ENCODE assay signal across 9 cellular contexts in the genomic region with DNA sequence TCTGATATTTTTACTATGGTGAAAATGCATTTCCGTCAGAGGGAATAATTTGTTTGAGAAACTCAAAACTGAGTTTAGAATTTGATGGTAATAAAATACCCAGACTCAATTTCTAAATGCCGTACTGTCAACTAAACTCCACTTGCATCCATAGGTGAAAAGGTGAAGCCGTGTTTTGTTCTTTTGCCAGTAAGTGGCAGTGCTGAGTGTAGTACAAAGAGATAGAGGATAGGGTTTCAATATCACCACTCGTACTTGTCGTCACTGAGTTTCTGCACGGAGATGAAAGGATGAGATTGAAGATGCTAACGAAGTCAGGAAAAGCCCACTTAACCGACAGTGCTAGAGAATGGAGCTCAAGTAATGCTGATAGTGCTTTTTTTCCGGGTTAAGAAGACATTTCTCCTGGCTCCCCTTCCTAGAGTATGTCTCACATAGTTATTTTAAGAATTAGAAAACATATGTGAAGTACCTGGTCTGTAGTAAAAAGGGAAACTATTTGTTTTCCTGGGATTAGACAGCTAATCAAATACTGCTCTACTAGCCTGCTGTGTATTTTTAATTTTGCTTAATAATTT.
DNase-seq lines count a peak whose midpoint lies in the region; ATAC-seq and TF ChIP-seq lines count a peak whose summit lies in the region.
"Had no signal": no experiment of that assay in that cellular context is flagged by ENCODE, and none has a peak within 500 bp of the region (broad histone marks: within the 10 kb centered on the region; RNA-seq: fewer than 3 reads in every experiment).

No MANE protein-coding gene starts in this region.

- peak; percentile 50 to 70 for ATAC-seq in activated T-cell treated with anti-CD3 and anti-CD28 coated beads, Interleukin-2, amount 50 U/mL, for 72 hours (replicated peaks in 1 of 2)
- peak; percentile 62 for ATAC-seq in HG03469 (IDR thresholded peaks at IDR 0.05; ENCODE audit: unreplicated experiment)
- ATAC-seq in GM19467 (IDR thresholded peaks at IDR 0.05; ENCODE audit: unreplicated experiment): no peak

- H3K4me3 ChIP-seq in coronary artery: no peak overlapping the region

- no peak overlapping the region for H3K27ac Mint-ChIP-seq in activated T-cell treated with anti-CD3 and anti-CD28 coated beads, Interleukin-2, amount 50 U/mL, for 72 hours
- no peak overlapping the region for H3K27ac Mint-ChIP-seq in activated T-cell treated with anti-CD3 and anti-CD28 coated beads, Interleukin-2, amount 50 U/mL, for 24 hours
- H3K27ac Mint-ChIP-seq: CD4-positive, CD25-positive, alpha-beta regulatory T cell had no signal

- DNase-seq in activated T-cell treated with anti-CD3 and anti-CD28 coated beads, Interleukin-2, amount 50 U/mL, for 72 hours: peak; percentile 2 to 8
- DNase-seq in activated T-cell treated with anti-CD3 and anti-CD28 coated beads, Interleukin-2, amount 50 U/mL, for 24 hours: no peak
- peak; percentile 7 for DNase-seq in RPMI8226
- DNase-seq in renal cortical epithelial cell (ENCODE audit: low read depth): peak; percentile 23
- no peak for DNase-seq in activated gamma-delta T cell (lab: John Stamatoyannopoulos, UW)
- no peak for DNase-seq in coronary artery (ENCODE audit: low spot score)

- H3K9me3 Mint-ChIP-seq in activated T-cell treated with anti-CD3 and anti-CD28 coated beads, Interleukin-2, amount 50 U/mL, for 72 hours: no peaks in the 10 kb centered on the region
- H3K9me3 Mint-ChIP-seq in activated T-cell treated with anti-CD3 and anti-CD28 coated beads, Interleukin-2, amount 50 U/mL, for 24 hours: no peaks in the 10 kb centered on the region

- TF ChIP-seq CTCF in coronary artery (IDR thresholded peaks at IDR 0.05): no peak

- peak overlapping the region in 1 of 2 donors; percentile 31 for H3K4me3 Mint-ChIP-seq in activated T-cell treated with anti-CD3 and anti-CD28 coated beads, Interleukin-2, amount 50 U/mL, for 72 hours
- no peak overlapping the region for H3K4me3 Mint-ChIP-seq in activated T-cell treated with anti-CD3 and anti-CD28 coated beads, Interleukin-2, amount 50 U/mL, for 24 hours
- H3K4me3 Mint-ChIP-seq: CD4-positive, CD25-positive, alpha-beta regulatory T cell had no signal

- no peaks in the 10 kb centered on the region for H3K27me3 Mint-ChIP-seq in activated T-cell treated with anti-CD3 and anti-CD28 coated beads, Interleukin-2, amount 50 U/mL, for 72 hours (ENCODE audit: low read depth)
- peaks cover 12% of the 10 kb centered on the region for H3K27me3 Mint-ChIP-seq in activated T-cell treated with anti-CD3 and anti-CD28 coated beads, Interleukin-2, amount 50 U/mL, for 24 hours
- H3K27me3 Mint-ChIP-seq: CD4-positive, CD25-positive, alpha-beta regulatory T cell had no signal

- no peak overlapping the region for H3K27ac ChIP-seq in coronary artery

- H3K4me1 Mint-ChIP-seq in activated T-cell treated with anti-CD3 and anti-CD28 coated beads, Interleukin-2, amount 50 U/mL, for 72 hours (ENCODE audit: low read depth): peaks cover 4% of the 10 kb centered on the region
- H3K4me1 Mint-ChIP-seq in activated T-cell treated with anti-CD3 and anti-CD28 coated beads, Interleukin-2, amount 50 U/mL, for 24 hours (ENCODE audit: low read depth): peaks cover 2% of the 10 kb centered on the region

- no peaks in the 10 kb centered on the region for H3K36me3 Mint-ChIP-seq in activated T-cell treated with anti-CD3 and anti-CD28 coated beads, Interleukin-2, amount 50 U/mL, for 72 hours (ENCODE audit: insufficient read depth in 2 of 2)
- no peaks in the 10 kb centered on the region for H3K36me3 Mint-ChIP-seq in activated T-cell treated with anti-CD3 and anti-CD28 coated beads, Interleukin-2, amount 50 U/mL, for 24 hours (ENCODE audit: low read depth)
- H3K36me3 Mint-ChIP-seq: CD4-positive, CD25-positive, alpha-beta regulatory T cell had no signal

Comparison
In these comparisons a context has a peak if more than half of its experiments do, and no peak if none do; other contexts are left out.
1. DNase-seq: peak in activated T-cell treated with anti-CD3 and anti-CD28 coated beads, Interleukin-2, amount 50 U/mL, for 72 hours (2 of 2), RPMI8226 (single experiment) and renal cortical epithelial cell (single experiment); none in activated T-cell treated with anti-CD3 and anti-CD28 coated beads, Interleukin-2, amount 50 U/mL, for 24 hours (single experiment), activated gamma-delta T cell (single experiment) and coronary artery (single experiment).